In the genomic region with DNA sequence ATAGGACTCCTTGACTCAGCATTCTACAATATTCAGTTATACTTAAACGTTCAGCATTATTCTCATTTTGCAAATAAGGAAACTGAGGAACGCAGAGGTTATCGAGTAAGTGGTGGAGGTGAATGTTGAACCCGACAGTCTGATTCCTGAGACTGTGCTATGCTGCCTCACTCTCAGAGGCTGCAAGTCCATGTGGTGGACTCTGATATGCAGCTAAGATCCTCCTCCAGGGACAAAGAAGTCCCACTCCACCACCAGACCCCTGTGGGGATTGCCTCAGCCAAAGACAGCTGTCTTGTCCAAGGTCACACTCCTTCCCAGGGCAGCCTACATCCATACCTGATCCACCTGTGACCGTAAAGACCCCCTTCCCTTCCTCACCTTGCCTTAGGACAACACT, we compare ENCODE assay signal across 27 cellular contexts. TPM values are rescaled to one million over a fixed set of nuclear protein-coding genes. Genes with fewer than 3 reads are reported as not detected.
DNase-seq lines count a peak whose midpoint lies in the region; ATAC-seq, FAIRE-seq and TF ChIP-seq lines count a peak whose summit lies in the region.
"Had no signal": no experiment of that assay in that cellular context is flagged by ENCODE, and none has a peak within 500 bp of the region (broad histone marks: within the 10 kb centered on the region; RNA-seq: fewer than 3 reads in every experiment).

No MANE protein-coding gene starts in this region.

- TF ChIP-seq EP300 in esophagus muscularis mucosa (IDR thresholded peaks at IDR 0.05) (no peak), HepG2 (IDR thresholded peaks at IDR 0.05; ENCODE audit: low read depth in 2 of 2, low read length in 2 of 2) (no peak), HepG2 (CRISPR knock-in tag; IDR thresholded peaks at IDR 0.05; ENCODE audit: borderline replicate concordance) (no peak)

- peak; percentile 60 for FAIRE-seq in HepG2 (lab: Jason Lieb, UNC)
- FAIRE-seq: GM18507 had no signal

- no peak overlapping the region for H2AFZ ChIP-seq in HepG2 (ENCODE audit: low read length)

- intact Hi-C loops in activated T-helper 2 cell treated with anti-CD3 and anti-CD28 coated beads, Interferon-gamma antibody, Interleukin-2, Interleukin-4, amounts not matched to agents 10 μg/mL and 5 μg/mL and 100 μg/mL, durations not matched to agents 14 hours and 24 hours and 36 hours (cut with micrococcal nuclease): no loop called here
- intact Hi-C loops in esophagus muscularis mucosa (cut with DNase I): no loop called here
- intact Hi-C loops in HepG2 (cut with micrococcal nuclease; ENCODE audit: unreplicated experiment): no loop called here

- H3K27ac Mint-ChIP-seq in activated T-helper 2 cell treated with anti-CD3 and anti-CD28 coated beads, Interferon-gamma antibody, Interleukin-2, Interleukin-4, amounts not matched to agents 10 μg/mL and 5 μg/mL and 100 μg/mL, durations not matched to agents 14 hours and 24 hours and 36 hours: peak overlapping the region; percentile 50
- H3K27ac Mint-ChIP-seq: CD14-positive monocyte; CD4-positive, alpha-beta memory T cell; CD4-positive, CD25-positive, alpha-beta regulatory T cell; CD8-positive, alpha-beta memory T cell had no signal

- ATAC-seq in HepG2: peak; percentile 66
- ATAC-seq: A549, GM12878 had no signal

- no peak for TF ChIP-seq RAD21 in HepG2 (CRISPR knock-in tag; IDR thresholded peaks at IDR 0.05)

- no peaks in the 10 kb centered on the region for H3K9me3 ChIP-seq in esophagus muscularis mucosa
- no peaks in the 10 kb centered on the region for H3K9me3 ChIP-seq in HepG2 (ENCODE audit: low read length)
- H3K9me3 ChIP-seq: A549, BE2C, BLaER1 had no signal

- 68% methylated on average over 5 of the region's 5 CpGs for WGBS in esophagus muscularis mucosa
- WGBS in HepG2 (ENCODE audit: low lambda C conversion rate): 91% methylated on average over 5 of the region's 5 CpGs

- H3K4me3 Mint-ChIP-seq in activated T-helper 2 cell treated with anti-CD3 and anti-CD28 coated beads, Interferon-gamma antibody, Interleukin-2, Interleukin-4, amounts not matched to agents 10 μg/mL and 5 μg/mL and 100 μg/mL, durations not matched to agents 14 hours and 24 hours and 36 hours (ENCODE audit: low read depth): no peak overlapping the region
- H3K4me3 Mint-ChIP-seq: CD14-positive monocyte; CD4-positive, alpha-beta memory T cell; CD4-positive, CD25-positive, alpha-beta regulatory T cell; CD8-positive, alpha-beta memory T cell had no signal

- no peak overlapping the region for H3K9ac ChIP-seq in HepG2 (ENCODE audit: insufficient read depth, low read depth, low read length)
- H3K9ac ChIP-seq: BLaER1 had no signal

- no peaks in the 10 kb centered on the region for H3K4me1 ChIP-seq in esophagus muscularis mucosa
- peaks cover 15% of the 10 kb centered on the region for H3K4me1 ChIP-seq in HepG2 (ENCODE audit: insufficient read depth, low read length)
- H3K4me1 ChIP-seq: A549, BE2C, BLaER1 had no signal

- H3K4me3 ChIP-seq in esophagus muscularis mucosa: no peak overlapping the region
- H3K4me3 ChIP-seq in HepG2 (replicated peaks in 1 of 3; ENCODE audit: insufficient read depth in 1 of 3, low read depth in 2 of 3, low read length in 3 of 3): no peak overlapping the region
- H3K4me3 ChIP-seq: A549, BLaER1, GM12878 had no signal

- no peaks in the 10 kb centered on the region for H3K9me3 Mint-ChIP-seq in activated T-helper 2 cell treated with anti-CD3 and anti-CD28 coated beads, Interferon-gamma antibody, Interleukin-2, Interleukin-4, amounts not matched to agents 10 μg/mL and 5 μg/mL and 100 μg/mL, durations not matched to agents 14 hours and 24 hours and 36 hours
- H3K9me3 Mint-ChIP-seq: CD14-positive monocyte had no signal

- BruUV-seq in HepG2 (replicated peaks; lab: Mats Ljungman, UMichigan): no TSS peak

- H3K27me3 ChIP-seq in esophagus muscularis mucosa (no peaks in the 10 kb centered on the region), HepG2 (ENCODE audit: control insufficient read depth in 1 of 2, insufficient read depth in 2 of 2, low read length in 2 of 2) (no peaks in the 10 kb centered on the region)
- H3K27me3 ChIP-seq: BE2C, BLaER1 had no signal

- no peaks in the 10 kb centered on the region for H3K36me3 Mint-ChIP-seq in activated T-helper 2 cell treated with anti-CD3 and anti-CD28 coated beads, Interferon-gamma antibody, Interleukin-2, Interleukin-4, amounts not matched to agents 10 μg/mL and 5 μg/mL and 100 μg/mL, durations not matched to agents 14 hours and 24 hours and 36 hours (ENCODE audit: low read depth)
- H3K36me3 Mint-ChIP-seq: CD14-positive monocyte; CD4-positive, alpha-beta memory T cell; CD4-positive, CD25-positive, alpha-beta regulatory T cell; CD8-positive, alpha-beta memory T cell had no signal

- no peak for TF ChIP-seq POLR2A in esophagus muscularis mucosa (IDR thresholded peaks at IDR 0.05; ENCODE audit: low read depth)
- TF ChIP-seq POLR2A in HepG2 (IDR thresholded peaks at IDR 0.05; ENCODE audit: insufficient read depth in 1 of 2, low read depth in 2 of 2, low read length in 2 of 2): no peak

- in situ Hi-C loops in HepG2 (cut with HindIII; ENCODE audit: extremely low pct_ligation_motif_present, low pct_unique_long_range_greater_than_20kb): no loop called here

- H3K36me3 ChIP-seq in esophagus muscularis mucosa (no peaks in the 10 kb centered on the region), HepG2 (replicated peaks in 1 of 2; ENCODE audit: control insufficient read depth in 1 of 2, insufficient read depth in 2 of 2, low read length in 2 of 2) (no peaks in the 10 kb centered on the region)
- H3K36me3 ChIP-seq: BE2C, BLaER1 had no signal

- POLR2A ChIA-PET in HepG2 (lab: Yijun Ruan, JAX): no interaction called here

- H3K79me2 ChIP-seq in HepG2 (ENCODE audit: insufficient read depth, low read length): no peaks in the 10 kb centered on the region

- H3K4me1 Mint-ChIP-seq in activated T-helper 2 cell treated with anti-CD3 and anti-CD28 coated beads, Interferon-gamma antibody, Interleukin-2, Interleukin-4, amounts not matched to agents 10 μg/mL and 5 μg/mL and 100 μg/mL, durations not matched to agents 14 hours and 24 hours and 36 hours (ENCODE audit: low read depth): peaks cover 9% of the 10 kb centered on the region
- H3K4me1 Mint-ChIP-seq: CD14-positive monocyte; CD4-positive, alpha-beta memory T cell; CD4-positive, CD25-positive, alpha-beta regulatory T cell; CD8-positive, alpha-beta memory T cell had no signal

- DNase-seq in activated T-helper 2 cell treated with anti-CD3 and anti-CD28 coated beads, Interferon-gamma antibody, Interleukin-2, Interleukin-4, amounts not matched to agents 10 μg/mL and 5 μg/mL and 100 μg/mL, durations not matched to agents 14 hours and 24 hours and 36 hours (ENCODE audit: low spot score): no peak
- DNase-seq in esophagus muscularis mucosa (ENCODE audit: extremely low spot score) (peak; percentile 57), HepG2 (ENCODE audit: low spot score) (no peak), AG08396 (ENCODE audit: low spot score) (no peak), NCI-H146 (lab: John Stamatoyannopoulos, UW) (no peak)
- DNase-seq: BE2C; C1 segment of cervical spinal cord; CD4-positive, alpha-beta memory T cell; CD4-positive, CD25-positive, alpha-beta regulatory T cell; CD8-positive, alpha-beta memory T cell; COR-L47; DMS 273 treated with DMSO at 0.1 percent for 48 hours; DMS153; DMS53; DMS79; DND-41; EL; GDM1 had no signal

- no peaks in the 10 kb centered on the region for H4K20me1 ChIP-seq in HepG2 (ENCODE audit: insufficient read depth, low read length)
- H4K20me1 ChIP-seq: BLaER1 had no signal

- no peaks in the 10 kb centered on the region for H3K27me3 Mint-ChIP-seq in activated T-helper 2 cell treated with anti-CD3 and anti-CD28 coated beads, Interferon-gamma antibody, Interleukin-2, Interleukin-4, amounts not matched to agents 10 μg/mL and 5 μg/mL and 100 μg/mL, durations not matched to agents 14 hours and 24 hours and 36 hours (ENCODE audit: low read depth)
- H3K27me3 Mint-ChIP-seq: CD4-positive, CD25-positive, alpha-beta regulatory T cell had no signal

- peak overlapping the region; percentile 13; the same call in 1 of the 2 replicates for H3K4me2 ChIP-seq in HepG2 (ENCODE audit: low read depth, low read length)
- H3K4me2 ChIP-seq: A549, BLaER1 had no signal

- CTCF ChIA-PET in HepG2 (lab: Yijun Ruan, JAX; ENCODE audit: low intra/inter-chr PET ratio, low total read pairs): no interaction called here

- H3K27ac ChIP-seq in esophagus muscularis mucosa (replicated peaks in 1 of 4) (no peak overlapping the region), HepG2 (ENCODE audit: extremely low read length, insufficient read depth, low read length) (peak overlapping the region; percentile 28)
- H3K27ac ChIP-seq: 22Rv1, A549, BLaER1 had no signal

- TF ChIP-seq CTCF in esophagus muscularis mucosa (IDR thresholded peaks at IDR 0.05): no peak
- TF ChIP-seq CTCF in HepG2 (CRISPR knock-in tag; IDR thresholded peaks at IDR 0.05): no peak

TF ChIP-seq in HepG2, 621 proteins besides CTCF, POLR2A, EP300 and RAD21 (continues in another document):
- no peak for TF ChIP-seq ZNF883 (CRISPR knock-in tag; IDR thresholded peaks at IDR 0.05; ENCODE audit: not compliant biosample characterization)

RNA-seq across cellular contexts. Expression of a gene that starts 37.5 kb away (rescaled TPM):
- total RNA-seq in activated T-helper 2 cell treated with anti-CD3 and anti-CD28 coated beads, Interferon-gamma antibody, Interleukin-2, Interleukin-4, amounts not matched to agents 10 μg/mL and 5 μg/mL and 100 μg/mL, durations not matched to agents 14 hours and 24 hours and 36 hours: 2.3 and 2.6 TPM in 2 replicates
- total RNA-seq in esophagus muscularis mucosa: not detected
- 15.0 and 34.0 TPM in 2 replicates for total RNA-seq in HepG2 (2016; rRNA removed; fragmentation: Illumina TruSeq; extraction: Trizol)
- total RNA-seq in HepG2 (2016; cell fraction: cytosol; rRNA removed; fragmentation: Illumina TruSeq; extraction: Trizol; ENCODE audit: low read depth): 5.5 and 6.5 TPM in 2 replicates
- total RNA-seq in HepG2 (2016; cell fraction: insoluble cytoplasmic fraction; rRNA removed; fragmentation: Illumina TruSeq; extraction: Trizol): 19.5 and 36.0 TPM in 2 replicates
- 8.9 and 11.3 TPM in 2 replicates for total RNA-seq in HepG2 (2016; cell fraction: membrane; rRNA removed; fragmentation: Illumina TruSeq; extraction: Trizol)
- 37.3 and 45.6 TPM in 2 replicates for total RNA-seq in HepG2 (2016; cell fraction: nucleus; rRNA removed; fragmentation: Illumina TruSeq; extraction: Trizol)
- polyA plus RNA-seq in HepG2 (2011; rRNA removed): 22.9 and 40.2 TPM in 2 replicates
- polyA plus RNA-seq in HepG2 (2011; cell fraction: cytosol; rRNA removed): 10.5 and 27.9 TPM in 2 replicates
- polyA plus RNA-seq in HepG2 (2011; cell fraction: nucleus; rRNA removed): 35.6 and 72.2 TPM in 2 replicates
- 58.0 and 62.3 TPM in 2 replicates for polyA plus RNA-seq in HepG2 (2012)
- polyA plus RNA-seq in HepG2 (2016; cell fraction: cytosol; fragmentation: Illumina TruSeq; extraction: Trizol; ENCODE audit: low read depth): 5.2 and 7.3 TPM in 2 replicates
- polyA plus RNA-seq in HepG2 (2016; cell fraction: insoluble cytoplasmic fraction; fragmentation: Illumina TruSeq; extraction: Trizol; ENCODE audit: low read depth): 17.2 and 18.9 TPM in 2 replicates
- 9.8 and 10.3 TPM in 2 replicates for polyA plus RNA-seq in HepG2 (2016; cell fraction: membrane; fragmentation: Illumina TruSeq; extraction: Trizol; ENCODE audit: low read depth)
- polyA plus RNA-seq in HepG2 (2016; cell fraction: nucleus; fragmentation: Illumina TruSeq; extraction: Trizol; ENCODE audit: insufficient read depth, low read depth): 60.5 and 62.9 TPM in 2 replicates
- polyA minus RNA-seq in HepG2 (2011; rRNA and poly(A)+ RNA removed; ENCODE audit: low replicate concordance): 14.5 TPM in 1 of 2 replicates, not detected in the other
- polyA minus RNA-seq in HepG2 (2011; cell fraction: cytosol; rRNA and poly(A)+ RNA removed): 3.7 and 13.8 TPM in 2 replicates
- polyA minus RNA-seq in HepG2 (2011; cell fraction: nucleus; rRNA and poly(A)+ RNA removed): 51.1 and 85.3 TPM in 2 replicates
- total RNA-seq: A172; CD4-positive, alpha-beta memory T cell; CD4-positive, CD25-positive, alpha-beta regulatory T cell; CD8-positive, alpha-beta memory T cell; Daoy; G401; GM12878 had no signal
- polyA plus RNA-seq: A549; CD14-positive monocyte; CD4-positive, alpha-beta memory T cell; CD4-positive, CD25-positive, alpha-beta regulatory T cell; CD8-positive, alpha-beta memory T cell; GM12878 had no signal
